In genomic region chr2:73386894-73387636, GRCh38 we compare ENCODE assay signal across 8 cellular contexts. TPM values are rescaled to one million over a fixed set of nuclear protein-coding genes. Genes with fewer than 3 reads are reported as not detected.
DNase-seq lines count a peak whose midpoint lies in the region; ATAC-seq and TF ChIP-seq lines count a peak whose summit lies in the region.

No MANE protein-coding gene starts in this region.

- CTCF ChIA-PET in AG04450 (lab: Charles Lee) (interaction anchor here (0.5 kb wide), 1 partner anchor 23 kb away, joined by 3 read pairs; no protein-coding TSS in a partner anchor), HEK293T (lab: Yijun Ruan, JAX) (no interaction called here)

- in situ Hi-C loops in brain microvascular endothelial cell (cut with HindIII; ENCODE audit: low pct_ligation_motif_present, low sequenced_read_pairs), result no loop called here

- POLR2A ChIA-PET in AG04450 (lab: Yijun Ruan, JAX), result no interaction called here
- POLR2A ChIA-PET in HEK293T (lab: Yijun Ruan, JAX), result no interaction called here

- H3K4me3 ChIP-seq in AG04450 (ENCODE audit: low read depth, low read length) (peak overlapping the region; percentile 72), HFF-Myc (replicated peaks; ENCODE audit: low read depth, low read length) (peak overlapping the region; percentile 61), brain microvascular endothelial cell (ENCODE audit: low read depth, low read length) (peak overlapping the region; percentile 91), muscle layer of duodenum (ENCODE audit: low read depth in 1 of 2, low read length in 2 of 2) (peak overlapping the region; percentile 70 to 89)

- DNase-seq in AG04450 (ENCODE audit: low read depth, low spot score) (no peak), HFF-Myc (ENCODE audit: extremely low read depth, low read depth) (no peak), brain microvascular endothelial cell (no peak), HEK293T (ENCODE audit: extremely low spot score) (no peak), NCI-H1436 (lab: John Stamatoyannopoulos, UW) (no peak)

- H3K27me3 ChIP-seq in AG04450 (ENCODE audit: control insufficient read depth, insufficient read depth, low read length), result peaks cover 2% of the 10 kb centered on the region
- no peaks in the 10 kb centered on the region for H3K27me3 ChIP-seq in brain microvascular endothelial cell (replicated peaks)
- no peaks in the 10 kb centered on the region for H3K27me3 ChIP-seq in muscle layer of duodenum (ENCODE audit: low read depth, low read length)

- H3K4me1 ChIP-seq in muscle layer of duodenum (ENCODE audit: control insufficient read depth in 1 of 2, insufficient read depth in 2 of 2, low read length in 2 of 2), result peaks cover 0 to 8% of the 10 kb centered on the region in 2 donors

- H3K27ac ChIP-seq in AG04450 (ENCODE audit: low read depth, low read length) (no peak overlapping the region), brain microvascular endothelial cell (no peak overlapping the region), muscle layer of duodenum (ENCODE audit: low read length) (peak overlapping the region; percentile 89)

- TF ChIP-seq CTCF in AG04450 (IDR thresholded peaks at IDR 0.05; ENCODE audit: low read depth, low read length) (no peak), HFF-Myc (IDR thresholded peaks at IDR 0.05; ENCODE audit: low read depth, low read length, missing control alignments) (no peak), brain microvascular endothelial cell (IDR thresholded peaks at IDR 0.05; ENCODE audit: low read depth, low read length, missing control alignments) (no peak)

- H3K36me3 ChIP-seq in brain microvascular endothelial cell (replicated peaks) (no peaks in the 10 kb centered on the region), muscle layer of duodenum (ENCODE audit: control insufficient read depth in 1 of 2, insufficient read depth in 2 of 2, low read length in 2 of 2) (no peaks in the 10 kb centered on the region)

- no peaks in the 10 kb centered on the region; the same call in 1 of the 2 replicates for H3K9me3 ChIP-seq in AG04450 (ENCODE audit: control insufficient read depth, insufficient read depth, low read length)
- H3K9me3 ChIP-seq in muscle layer of duodenum (ENCODE audit: control insufficient read depth in 1 of 2, low read length in 2 of 2), result no peaks in the 10 kb centered on the region

- ATAC-seq in HG03439 (IDR thresholded peaks at IDR 0.05; ENCODE audit: unreplicated experiment) (no peak), HG03342 (IDR thresholded peaks at IDR 0.05; ENCODE audit: unreplicated experiment) (no peak)

TF ChIP-seq in HEK293T, 16 proteins besides CTCF, POLR2A, EP300 and RAD21:
- no peak for TF ChIP-seq ELF4 (IDR thresholded peaks at IDR 0.05)
- TF ChIP-seq BHLHE40 (IDR thresholded peaks at IDR 0.05; ENCODE audit: borderline replicate concordance), result no peak
- no peak for TF ChIP-seq TARDBP (IDR thresholded peaks at IDR 0.05)
- TF ChIP-seq L3MBTL2 (conservative IDR thresholded peaks at IDR 0.05), result no peak
- no peak for TF ChIP-seq FOXA1 (IDR thresholded peaks at IDR 0.05)
- no peak for TF ChIP-seq FOXK2 (IDR thresholded peaks at IDR 0.05)
- no peak for TF ChIP-seq SP1 (IDR thresholded peaks at IDR 0.05)
- no peak for TF ChIP-seq ARNT (IDR thresholded peaks at IDR 0.05)
- no peak for TF ChIP-seq ZNF384 (IDR thresholded peaks at IDR 0.05)

RNA-seq across cellular contexts. Expression of gene ALMS1, which starts 1.4 kb away (rescaled TPM):
- 8.1 and 9.3 TPM in 2 replicates for polyA plus RNA-seq in AG04450 (2011; rRNA removed)
- polyA minus RNA-seq in AG04450 (2011; rRNA and poly(A)+ RNA removed), result 21.2 and 27.8 TPM in 2 replicates
